Comparison of ENCODE assay signal across 8 cellular contexts in genomic region chr11:119018074-119018938, GRCh38. TPM values are rescaled to one million over a fixed set of nuclear protein-coding genes. Genes with fewer than 3 reads are reported as not detected.
DNase-seq lines count a peak whose midpoint lies in the region; ATAC-seq, FAIRE-seq and TF ChIP-seq lines count a peak whose summit lies in the region.

Gene RPS25, minus strand, starts transcription at chr11:119018343. Its CDS starts 59 bp downstream, at chr11:119018284.
Gene TRAPPC4, plus strand, starts transcription at chr11:119018766. Its CDS starts 30 bp downstream, at chr11:119018796.

- peak; percentile 88 for ATAC-seq in GM19395 (IDR thresholded peaks at IDR 0.05; ENCODE audit: unreplicated experiment)
- peak; percentile 74 for ATAC-seq in HG03565 (IDR thresholded peaks at IDR 0.05; ENCODE audit: unreplicated experiment)
- peak; percentile 88 for ATAC-seq in HepG2

- peaks cover 55% of the 10 kb centered on the region for H3K79me2 ChIP-seq in HepG2 (ENCODE audit: insufficient read depth, low read length)

- peak within 1 kb of the TSS; percentile 96 for H3K27ac ChIP-seq in C4-2B
- peak within 1 kb of the TSS; percentile 93 for H3K27ac ChIP-seq in HepG2 (ENCODE audit: extremely low read length, insufficient read depth, low read length)

- TF ChIP-seq EP300 in HepG2 (IDR thresholded peaks at IDR 0.05; ENCODE audit: low read depth in 2 of 2, low read length in 2 of 2), result peak in 1 of 2 experiments; percentile 41; a peak in 1 of 4 replicates
- TF ChIP-seq EP300 in HepG2 (CRISPR knock-in tag; IDR thresholded peaks at IDR 0.05; ENCODE audit: borderline replicate concordance), result peak; percentile 33; the same call in 1 of the 2 replicates

- intact Hi-C loops in HepG2 (cut with micrococcal nuclease; ENCODE audit: unreplicated experiment), result loop anchor here (1.0 kb wide), 1 partner anchor 39 kb away; the partner anchor contains the start of gene HYOU1

- DNase-seq in NCI-H774 (lab: John Stamatoyannopoulos, UW) (peak; percentile 97), dermis microvascular lymphatic vessel endothelial cell (ENCODE audit: low read depth in 2 of 2) (peak; percentile 93 to 97), HepG2 (ENCODE audit: low spot score) (peak; percentile 93)
- DNase-seq in activated CD4-positive, alpha-beta T cell treated with anti-CD3 and anti-CD28 coated beads, Interleukin-2, amount 50 U/mL, for 4 hours, result peak; percentile 93
- peak; percentile 94 for DNase-seq in stimulated activated CD4-positive, alpha-beta T cell treated with anti-CD3 and anti-CD28 coated beads, Interleukin-4, amount 100 ng/mL, for 1 hour

- in situ Hi-C loops in HepG2 (cut with HindIII; ENCODE audit: extremely low pct_ligation_motif_present, low pct_unique_long_range_greater_than_20kb), result no loop called here

- H2AFZ ChIP-seq in HepG2 (ENCODE audit: low read length), result no peak within 1 kb of the TSS

- 0% methylated on average over 26 of the region's 63 CpGs for WGBS in HepG2 (ENCODE audit: low lambda C conversion rate)

- H3K4me1 ChIP-seq in HepG2 (ENCODE audit: insufficient read depth, low read length), result peaks cover 60% of the 10 kb centered on the region

- FAIRE-seq in HepG2 (lab: Jason Lieb, UNC), result peak; percentile 71

- TF ChIP-seq CTCF in C4-2B (conservative IDR thresholded peaks at IDR 0.05), result no peak
- peak; percentile 53 for TF ChIP-seq CTCF in HepG2 (CRISPR knock-in tag; IDR thresholded peaks at IDR 0.05)

- POLR2A ChIA-PET in HepG2 (lab: Yijun Ruan, JAX), result interaction anchor here (0.6 to 6.9 kb wide), 18 partner anchors 10 to 397 kb away, joined by 3 to 66 read pairs (median 5); partner anchors contain the start of genes C2CD2L, CENATAC, DPAGT1 and HINFP

- H4K20me1 ChIP-seq in HepG2 (ENCODE audit: insufficient read depth, low read length), result peaks cover 17% of the 10 kb centered on the region

- H3K4me2 ChIP-seq in HepG2 (ENCODE audit: low read depth, low read length), result peak within 1 kb of the TSS; percentile 91

- no TSS peak for BruUV-seq in HepG2 (replicated peaks; lab: Mats Ljungman, UMichigan)

- H3K36me3 ChIP-seq in HepG2 (replicated peaks in 1 of 2; ENCODE audit: control insufficient read depth in 1 of 2, insufficient read depth in 2 of 2, low read length in 2 of 2), result peaks cover 3 to 33% of the 10 kb centered on the region in 2 experiments

- H3K9me3 ChIP-seq in HepG2 (ENCODE audit: low read length), result no peaks in the 10 kb centered on the region

- TF ChIP-seq RAD21 in HepG2 (CRISPR knock-in tag; IDR thresholded peaks at IDR 0.05), result 0 out of 2 replicates have a peak, but pooled peaks have one; percentile 4

- peak within 1 kb of the TSS; percentile 93 for H3K9ac ChIP-seq in HepG2 (ENCODE audit: insufficient read depth, low read depth, low read length)

- TF ChIP-seq POLR2A in HepG2 (IDR thresholded peaks at IDR 0.05; ENCODE audit: insufficient read depth in 1 of 2, low read depth in 2 of 2, low read length in 2 of 2), result peak; percentile 86 to 88

- H3K27me3 ChIP-seq in HepG2 (ENCODE audit: control insufficient read depth in 1 of 2, insufficient read depth in 2 of 2, low read length in 2 of 2), result peaks cover 0 to 4% of the 10 kb centered on the region in 2 experiments; a peak in 2 of 5 replicates

- CTCF ChIA-PET in HepG2 (lab: Yijun Ruan, JAX; ENCODE audit: low intra/inter-chr PET ratio, low total read pairs), result no interaction called here

- peak within 1 kb of the TSS; percentile 72 to 99 (median 93) for H3K4me3 ChIP-seq in HepG2 (replicated peaks in 1 of 3; ENCODE audit: insufficient read depth in 1 of 3, low read depth in 2 of 3, low read length in 3 of 3)

TF ChIP-seq in HepG2, 621 proteins besides CTCF, POLR2A, EP300 and RAD21 (continues in another document):
- TF ChIP-seq ZFAT (CRISPR knock-in tag; conservative IDR thresholded peaks at IDR 0.05), result no peak
- no peak for TF ChIP-seq NR3C1 (CRISPR knock-in tag; IDR thresholded peaks at IDR 0.05)
- 0 out of 2 replicates have a peak, but pooled peaks have one; percentile 10 for TF ChIP-seq ZMYM3 (CRISPR knock-in tag; IDR thresholded peaks at IDR 0.05)
- peak; percentile 61; the same call in 1 of the 2 replicates for TF ChIP-seq NCOR1 (IDR thresholded peaks at IDR 0.05; ENCODE audit: borderline replicate concordance, low read length)
- no peak for TF ChIP-seq SSRP1 (CRISPR knock-in tag; IDR thresholded peaks at IDR 0.05)
- 0 out of 2 replicates have a peak, but pooled peaks have one; percentile 8 for TF ChIP-seq ZXDC (CRISPR knock-in tag; IDR thresholded peaks at IDR 0.05)
- no peak; the same call in 1 of the 2 replicates for TF ChIP-seq ZNF749 (CRISPR knock-in tag; IDR thresholded peaks at IDR 0.05; ENCODE audit: borderline replicate concordance)
- TF ChIP-seq HNRNPK (IDR thresholded peaks at IDR 0.05; ENCODE audit: low read depth, low read length, poor library complexity, severe bottlenecking), result peak; percentile 21
- TF ChIP-seq ZNF367 (CRISPR knock-in tag; IDR thresholded peaks at IDR 0.05; ENCODE audit: borderline replicate concordance), result no peak
- TF ChIP-seq DPF2 (CRISPR knock-in tag; IDR thresholded peaks at IDR 0.05; ENCODE audit: borderline replicate concordance, low read depth), result no peak

RNA-seq across cellular contexts. Expression of gene RPS25, which starts in this region (rescaled TPM):
- total RNA-seq in dermis microvascular lymphatic vessel endothelial cell (458 and 629 TPM in 2 replicates), HepG2 (2016; rRNA removed; fragmentation: Illumina TruSeq; extraction: Trizol) (1,415 and 1,643 TPM in 2 replicates)
- total RNA-seq in HepG2 (2016; cell fraction: cytosol; rRNA removed; fragmentation: Illumina TruSeq; extraction: Trizol; ENCODE audit: low read depth), result 2,275 and 2,513 TPM in 2 replicates
- 1,435 and 1,680 TPM in 2 replicates for total RNA-seq in HepG2 (2016; cell fraction: insoluble cytoplasmic fraction; rRNA removed; fragmentation: Illumina TruSeq; extraction: Trizol)
- 3,410 and 3,458 TPM in 2 replicates for total RNA-seq in HepG2 (2016; cell fraction: membrane; rRNA removed; fragmentation: Illumina TruSeq; extraction: Trizol)
- 502 and 555 TPM in 2 replicates for total RNA-seq in HepG2 (2016; cell fraction: nucleus; rRNA removed; fragmentation: Illumina TruSeq; extraction: Trizol)
- polyA plus RNA-seq in HepG2 (2011; rRNA removed), result 647 and 839 TPM in 2 replicates
- polyA plus RNA-seq in HepG2 (2011; cell fraction: cytosol; rRNA removed), result 1,228 and 1,764 TPM in 2 replicates
- polyA plus RNA-seq in HepG2 (2011; cell fraction: nucleus; rRNA removed), result 458 and 672 TPM in 2 replicates
- 1,615 and 1,935 TPM in 2 replicates for polyA plus RNA-seq in HepG2 (2012)
- 2,641 and 2,732 TPM in 2 replicates for polyA plus RNA-seq in HepG2 (2016; cell fraction: cytosol; fragmentation: Illumina TruSeq; extraction: Trizol; ENCODE audit: low read depth)
- polyA plus RNA-seq in HepG2 (2016; cell fraction: insoluble cytoplasmic fraction; fragmentation: Illumina TruSeq; extraction: Trizol; ENCODE audit: low read depth), result 1,500 and 1,585 TPM in 2 replicates
- 3,047 and 3,101 TPM in 2 replicates for polyA plus RNA-seq in HepG2 (2016; cell fraction: membrane; fragmentation: Illumina TruSeq; extraction: Trizol; ENCODE audit: low read depth)
- 848 and 904 TPM in 2 replicates for polyA plus RNA-seq in HepG2 (2016; cell fraction: nucleus; fragmentation: Illumina TruSeq; extraction: Trizol; ENCODE audit: insufficient read depth, low read depth)
- 34.5 and 58.3 TPM in 2 replicates for polyA minus RNA-seq in HepG2 (2011; rRNA and poly(A)+ RNA removed; ENCODE audit: low replicate concordance)
- polyA minus RNA-seq in HepG2 (2011; cell fraction: cytosol; rRNA and poly(A)+ RNA removed), result 501 and 613 TPM in 2 replicates
- 93.2 and 132 TPM in 2 replicates for polyA minus RNA-seq in HepG2 (2011; cell fraction: nucleus; rRNA and poly(A)+ RNA removed)

RNA-seq across cellular contexts. Expression of gene TRAPPC4, which starts in this region (rescaled TPM):
- total RNA-seq in dermis microvascular lymphatic vessel endothelial cell, result 64.7 and 74.2 TPM in 2 replicates
- 97.4 and 124 TPM in 2 replicates for total RNA-seq in HepG2 (2016; rRNA removed; fragmentation: Illumina TruSeq; extraction: Trizol)
- total RNA-seq in HepG2 (2016; cell fraction: cytosol; rRNA removed; fragmentation: Illumina TruSeq; extraction: Trizol; ENCODE audit: low read depth), result 27.9 and 36.4 TPM in 2 replicates
- 97.4 and 132 TPM in 2 replicates for total RNA-seq in HepG2 (2016; cell fraction: insoluble cytoplasmic fraction; rRNA removed; fragmentation: Illumina TruSeq; extraction: Trizol)
- total RNA-seq in HepG2 (2016; cell fraction: membrane; rRNA removed; fragmentation: Illumina TruSeq; extraction: Trizol), result 40.9 and 41.3 TPM in 2 replicates
- total RNA-seq in HepG2 (2016; cell fraction: nucleus; rRNA removed; fragmentation: Illumina TruSeq; extraction: Trizol), result 40.3 and 49.2 TPM in 2 replicates
- polyA plus RNA-seq in HepG2 (2011; rRNA removed), result 126 and 140 TPM in 2 replicates
- 244 TPM in 2 replicates for polyA plus RNA-seq in HepG2 (2011; cell fraction: cytosol; rRNA removed)
- polyA plus RNA-seq in HepG2 (2011; cell fraction: nucleus; rRNA removed), result 66.5 and 86.6 TPM in 2 replicates
- 79.9 and 87.7 TPM in 2 replicates for polyA plus RNA-seq in HepG2 (2012)
- polyA plus RNA-seq in HepG2 (2016; cell fraction: cytosol; fragmentation: Illumina TruSeq; extraction: Trizol; ENCODE audit: low read depth), result 27.4 and 30.8 TPM in 2 replicates
- 119 and 128 TPM in 2 replicates for polyA plus RNA-seq in HepG2 (2016; cell fraction: insoluble cytoplasmic fraction; fragmentation: Illumina TruSeq; extraction: Trizol; ENCODE audit: low read depth)
- 27.5 and 28.4 TPM in 2 replicates for polyA plus RNA-seq in HepG2 (2016; cell fraction: membrane; fragmentation: Illumina TruSeq; extraction: Trizol; ENCODE audit: low read depth)
- 50.7 and 55.6 TPM in 2 replicates for polyA plus RNA-seq in HepG2 (2016; cell fraction: nucleus; fragmentation: Illumina TruSeq; extraction: Trizol; ENCODE audit: insufficient read depth, low read depth)
- 109 and 163 TPM in 2 replicates for polyA minus RNA-seq in HepG2 (2011; rRNA and poly(A)+ RNA removed; ENCODE audit: low replicate concordance)
- polyA minus RNA-seq in HepG2 (2011; cell fraction: cytosol; rRNA and poly(A)+ RNA removed), result 24.4 and 30.3 TPM in 2 replicates
- polyA minus RNA-seq in HepG2 (2011; cell fraction: nucleus; rRNA and poly(A)+ RNA removed), result 36.2 and 46.1 TPM in 2 replicates

Comparison
In these comparisons a context has a peak if more than half of its experiments do, and no peak if none do; other contexts are left out.
1. Peak in every context shown above with its lines: DNase-seq, ATAC-seq, H3K4me3 ChIP-seq and H3K27ac ChIP-seq.